8 cellular contexts compared by ENCODE assay signal in genomic region chr21:21632926-21633325, GRCh38.
"Had no signal": no experiment of that assay in that cellular context is flagged by ENCODE, and none has a peak within 500 bp of the region (broad histone marks: within the 10 kb centered on the region; RNA-seq: fewer than 3 reads in every experiment).

No MANE protein-coding gene starts in this region.

- ATAC-seq: HepG2, K562 had no signal

- H3K27ac Mint-ChIP-seq: IgD-negative memory B cell had no signal

- H3K36me3 Mint-ChIP-seq: IgD-negative memory B cell had no signal

- H3K4me1 Mint-ChIP-seq: IgD-negative memory B cell had no signal

- H3K27ac ChIP-seq: HL-60 had no signal

- H3K27me3 Mint-ChIP-seq: IgD-negative memory B cell had no signal

- FAIRE-seq: HepG2, HTR-8/SVneo, K562 had no signal

- DNase-seq: IMR-90, KBM-7, KG1 had no signal

- H3K4me3 ChIP-seq: K562 had no signal

- H3K4me3 Mint-ChIP-seq: IgD-negative memory B cell had no signal
